ENCODE assay signal across 1 cellular context in genomic region chr1:236602171-236602570, GRCh38.
TF ChIP-seq lines count a peak whose summit lies in the region.

No MANE protein-coding gene starts in this region.

TF ChIP-seq in GM12878, 131 proteins besides CTCF, POLR2A, EP300 and RAD21 (continued from another document):
- TF ChIP-seq, protein P1, sequence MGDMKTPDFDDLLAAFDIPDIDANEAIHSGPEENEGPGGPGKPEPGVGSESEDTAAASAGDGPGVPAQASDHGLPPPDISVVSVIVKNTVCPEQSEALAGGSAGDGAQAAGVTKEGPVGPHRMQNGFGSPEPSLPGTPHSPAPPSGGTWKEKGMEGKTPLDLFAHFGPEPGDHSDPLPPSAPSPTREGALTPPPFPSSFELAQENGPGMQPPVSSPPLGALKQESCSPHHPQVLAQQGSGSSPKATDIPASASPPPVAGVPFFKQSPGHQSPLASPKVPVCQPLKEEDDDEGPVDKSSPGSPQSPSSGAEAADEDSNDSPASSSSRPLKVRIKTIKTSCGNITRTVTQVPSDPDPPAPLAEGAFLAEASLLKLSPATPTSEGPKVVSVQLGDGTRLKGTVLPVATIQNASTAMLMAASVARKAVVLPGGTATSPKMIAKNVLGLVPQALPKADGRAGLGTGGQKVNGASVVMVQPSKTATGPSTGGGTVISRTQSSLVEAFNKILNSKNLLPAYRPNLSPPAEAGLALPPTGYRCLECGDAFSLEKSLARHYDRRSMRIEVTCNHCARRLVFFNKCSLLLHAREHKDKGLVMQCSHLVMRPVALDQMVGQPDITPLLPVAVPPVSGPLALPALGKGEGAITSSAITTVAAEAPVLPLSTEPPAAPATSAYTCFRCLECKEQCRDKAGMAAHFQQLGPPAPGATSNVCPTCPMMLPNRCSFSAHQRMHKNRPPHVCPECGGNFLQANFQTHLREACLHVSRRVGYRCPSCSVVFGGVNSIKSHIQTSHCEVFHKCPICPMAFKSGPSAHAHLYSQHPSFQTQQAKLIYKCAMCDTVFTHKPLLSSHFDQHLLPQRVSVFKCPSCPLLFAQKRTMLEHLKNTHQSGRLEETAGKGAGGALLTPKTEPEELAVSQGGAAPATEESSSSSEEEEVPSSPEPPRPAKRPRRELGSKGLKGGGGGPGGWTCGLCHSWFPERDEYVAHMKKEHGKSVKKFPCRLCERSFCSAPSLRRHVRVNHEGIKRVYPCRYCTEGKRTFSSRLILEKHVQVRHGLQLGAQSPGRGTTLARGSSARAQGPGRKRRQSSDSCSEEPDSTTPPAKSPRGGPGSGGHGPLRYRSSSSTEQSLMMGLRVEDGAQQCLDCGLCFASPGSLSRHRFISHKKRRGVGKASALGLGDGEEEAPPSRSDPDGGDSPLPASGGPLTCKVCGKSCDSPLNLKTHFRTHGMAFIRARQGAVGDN (IDR thresholded peaks at IDR 0.05): no peak
- TF ChIP-seq WRNIP1 (IDR thresholded peaks at IDR 0.05; ENCODE audit: borderline replicate concordance, low read depth, low read length) (no peak), SP1 (IDR thresholded peaks at IDR 0.05; ENCODE audit: low read depth, low read length) (no peak), BACH1 (IDR thresholded peaks at IDR 0.05; ENCODE audit: borderline replicate concordance) (no peak), CBFB (IDR thresholded peaks at IDR 0.05; ENCODE audit: low read depth) (no peak), ZBTB11 (CRISPR knock-in tag; IDR thresholded peaks at IDR 0.05) (no peak), MYC (IDR thresholded peaks at IDR 0.05; ENCODE audit: insufficient read depth, insufficient read length, insufficient replicate concordance, low read length, severe bottlenecking) (no peak), CHD2 (IDR thresholded peaks at IDR 0.05; ENCODE audit: borderline replicate concordance, low read depth, low read length) (no peak), FOS (IDR thresholded peaks at IDR 0.05; ENCODE audit: borderline replicate concordance, extremely low read depth, insufficient read length) (no peak), TCF7 (IDR thresholded peaks at IDR 0.05; ENCODE audit: borderline replicate concordance) (no peak), POLR2AphosphoS5 (IDR thresholded peaks at IDR 0.05; ENCODE audit: low read length) (no peak)
- TF ChIP-seq, protein P2, sequence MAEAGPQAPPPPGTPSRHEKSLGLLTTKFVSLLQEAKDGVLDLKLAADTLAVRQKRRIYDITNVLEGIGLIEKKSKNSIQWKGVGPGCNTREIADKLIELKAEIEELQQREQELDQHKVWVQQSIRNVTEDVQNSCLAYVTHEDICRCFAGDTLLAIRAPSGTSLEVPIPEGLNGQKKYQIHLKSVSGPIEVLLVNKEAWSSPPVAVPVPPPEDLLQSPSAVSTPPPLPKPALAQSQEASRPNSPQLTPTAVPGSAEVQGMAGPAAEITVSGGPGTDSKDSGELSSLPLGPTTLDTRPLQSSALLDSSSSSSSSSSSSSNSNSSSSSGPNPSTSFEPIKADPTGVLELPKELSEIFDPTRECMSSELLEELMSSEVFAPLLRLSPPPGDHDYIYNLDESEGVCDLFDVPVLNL (IDR thresholded peaks at IDR 0.05; ENCODE audit: low read depth, low read length): no peak
